Comparison of ENCODE assay signal across 28 cellular contexts in genomic region chr11:29490951-29491350, GRCh38.
"Had no signal": no experiment of that assay in that cellular context is flagged by ENCODE, and none has a peak within 500 bp of the region (broad histone marks: within the 10 kb centered on the region; RNA-seq: fewer than 3 reads in every experiment).

No MANE protein-coding gene starts in this region.

- H2AFZ ChIP-seq: neural progenitor cell, parathyroid adenoma had no signal

- DNase-seq: natural killer cell; occipital lobe; ovary; psoas muscle; right cardiac atrium; right lobe of liver; sigmoid colon; spleen; stimulated activated CD4-positive, alpha-beta T cell treated with anti-CD3 and anti-CD28 coated beads, Interleukin-12 subunit alpha, Interleukin-12 subunit beta, amount 100 ng/mL, for 4 hours; stimulated activated CD4-positive, alpha-beta T cell treated with anti-CD3 and anti-CD28 coated beads, Interleukin-1b, Interleukin-23, amount 100 ng/mL, for 48 hours; stimulated activated CD4-positive, alpha-beta T cell treated with anti-CD3 and anti-CD28 coated beads, Interleukin-4, amount 100 ng/mL, for 1 hour; stimulated activated CD4-positive, alpha-beta T cell treated with anti-CD3 and anti-CD28 coated beads, Interleukin-4, amount 100 ng/mL, for 4 hours; stimulated activated CD8-positive, alpha-beta memory T cell treated with anti-CD3 and anti-CD28 coated beads, Interleukin-4, amount 100 ng/mL, for 48 hours; stimulated activated naive CD4-positive, alpha-beta T cell; stimulated activated naive CD8-positive, alpha-beta T cell treated with anti-CD3 and anti-CD28 coated beads, Interleukin-15, amount 100 ng/mL, for 72 hours; stimulated activated naive CD8-positive, alpha-beta T cell treated with anti-CD3 and anti-CD28 coated beads, Interleukin-15, Interleukin-2, amounts not matched to agents 100 U/mL and 50 U/mL, for 24 hours; substantia nigra; testis; tibial artery; transverse colon; upper lobe of right lung; uterus had no signal

- H3K79me2 ChIP-seq: parathyroid adenoma had no signal

- H3K27me3 ChIP-seq: neural progenitor cell, ovary, right lobe of liver, sigmoid colon, spleen, suprapubic skin, testis, tibial artery, transverse colon, upper lobe of right lung, uterus had no signal

- H3K27ac ChIP-seq: neural progenitor cell, ovary, parathyroid adenoma, psoas muscle, right lobe of liver, sigmoid colon, skin epidermis, spleen, suprapubic skin, testis, tibial artery, transverse colon, upper lobe of right lung, uterus had no signal

- H3K4me3 ChIP-seq: neural progenitor cell, ovary, psoas muscle, right lobe of liver, sigmoid colon, skin epidermis, smooth muscle cell, spleen, suprapubic skin, testis, tibial artery, transverse colon, upper lobe of right lung, uterus had no signal

- ATAC-seq: natural killer cell; psoas muscle; right cardiac atrium; right lobe of liver; stimulated activated memory B cell treated with anti-CD40 and anti-IgM and Interleukin-4, amounts not matched to agents 10 μg/mL and 1 μg/mL and 100 μg/mL, for 72 hours; stimulated activated naive CD8-positive, alpha-beta T cell treated with anti-CD3 and anti-CD28 coated beads, Interleukin-15, amount 100 ng/mL, for 72 hours; stimulated activated naive CD8-positive, alpha-beta T cell treated with anti-CD3 and anti-CD28 coated beads, Interleukin-15, Interleukin-2, amounts not matched to agents 100 U/mL and 50 U/mL, for 24 hours; upper lobe of right lung had no signal

- H3K4me1 ChIP-seq: neural progenitor cell, parathyroid adenoma, psoas muscle, right lobe of liver, sigmoid colon, spleen, suprapubic skin, testis, tibial artery, transverse colon, upper lobe of right lung, uterus had no signal

- H3K36me3 ChIP-seq: neural progenitor cell, ovary, right lobe of liver, sigmoid colon, spleen, suprapubic skin, tibial artery, transverse colon, upper lobe of right lung, uterus had no signal

- H3K4me2 ChIP-seq: neural progenitor cell, smooth muscle cell had no signal

- H3K9ac ChIP-seq: neural progenitor cell, parathyroid adenoma had no signal

- H3K9me3 ChIP-seq: ovary, psoas muscle, right lobe of liver, sigmoid colon, spleen, suprapubic skin, testis, tibial artery, transverse colon, upper lobe of right lung, uterus had no signal
